In the genomic region with DNA sequence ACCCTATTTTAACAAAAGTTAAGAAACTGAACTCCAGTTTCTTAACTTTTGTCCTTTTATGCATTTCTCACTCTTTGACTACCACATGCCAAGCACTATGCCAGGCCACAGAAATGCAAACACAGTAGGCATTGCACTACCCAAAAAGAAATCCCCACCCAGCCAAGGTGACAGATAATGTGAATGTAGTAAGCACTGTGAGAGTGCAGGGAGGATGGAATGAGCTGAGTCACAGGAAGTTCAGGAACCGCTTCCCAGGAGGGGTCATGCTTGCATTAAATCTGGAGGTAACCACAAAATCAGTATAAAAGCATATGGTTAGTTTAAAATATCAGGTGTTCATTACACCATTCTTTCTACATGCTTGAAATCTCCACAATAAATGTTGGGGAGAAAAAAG, we compare ENCODE assay signal across 8 cellular contexts. TPM values are rescaled to one million over a fixed set of nuclear protein-coding genes. Genes with fewer than 3 reads are reported as not detected.
DNase-seq lines count a peak whose midpoint lies in the region; ATAC-seq and TF ChIP-seq lines count a peak whose summit lies in the region.

No MANE protein-coding gene starts in this region.

- peak; percentile 72 for DNase-seq in AG09319 (ENCODE audit: extremely low read depth, low read depth)
- DNase-seq in HS-5 (ENCODE audit: low read depth): peak; percentile 93
- peak; percentile 39 for DNase-seq in activated CD8-positive, alpha-beta T cell treated with anti-CD3 and anti-CD28 coated beads for 36 hours
- peak; percentile 57 for DNase-seq in hepatic stellate cell (ENCODE audit: low spot score)
- no peak for DNase-seq in Right ventricle myocardium inferior (ENCODE audit: missing footprints)
- no peak for DNase-seq in NCI-H1092 (lab: John Stamatoyannopoulos, UW)
- no peak for DNase-seq in HPDE6-E6E7 (ENCODE audit: extremely low spot score)

- ATAC-seq in activated CD8-positive, alpha-beta T cell treated with anti-CD3 and anti-CD28 coated beads for 36 hours: peak; percentile 46
- ATAC-seq in HG03280 (IDR thresholded peaks at IDR 0.05; ENCODE audit: unreplicated experiment): no peak
- no peak for ATAC-seq in Right ventricle myocardium inferior

- no peaks in the 10 kb centered on the region for H3K9me3 Mint-ChIP-seq in activated CD8-positive, alpha-beta T cell treated with anti-CD3 and anti-CD28 coated beads for 36 hours

- H3K4me3 Mint-ChIP-seq in activated CD8-positive, alpha-beta T cell treated with anti-CD3 and anti-CD28 coated beads for 36 hours: no peak overlapping the region

- POLR2A ChIA-PET in activated CD8-positive, alpha-beta T cell treated with anti-CD3 and anti-CD28 coated beads for 36 hours (lab: Charles Lee): no interaction called here

- TF ChIP-seq CTCF in AG09319 (IDR thresholded peaks at IDR 0.05; ENCODE audit: low read depth, low read length): no peak
- TF ChIP-seq CTCF in activated CD8-positive, alpha-beta T cell treated with anti-CD3 and anti-CD28 coated beads for 36 hours (IDR thresholded peaks at IDR 0.05): no peak

- CTCF ChIA-PET in activated CD8-positive, alpha-beta T cell treated with anti-CD3 and anti-CD28 coated beads for 36 hours (lab: Charles Lee): interaction anchor here (3.4 to 6.0 kb wide), 2 partner anchors 7 to 17 kb away, joined by 22 to 31 read pairs; no protein-coding TSS in a partner anchor

- peaks cover 48% of the 10 kb centered on the region for H3K4me1 Mint-ChIP-seq in activated CD8-positive, alpha-beta T cell treated with anti-CD3 and anti-CD28 coated beads for 36 hours (ENCODE audit: low read depth)

- no peaks in the 10 kb centered on the region for H3K27me3 Mint-ChIP-seq in activated CD8-positive, alpha-beta T cell treated with anti-CD3 and anti-CD28 coated beads for 36 hours

- intact Hi-C loops in activated CD8-positive, alpha-beta T cell treated with anti-CD3 and anti-CD28 coated beads for 36 hours (cut with micrococcal nuclease): no loop called here
- intact Hi-C loops in Right ventricle myocardium inferior (cut with DNase I): no loop called here

- peaks cover 26% of the 10 kb centered on the region for H3K36me3 Mint-ChIP-seq in activated CD8-positive, alpha-beta T cell treated with anti-CD3 and anti-CD28 coated beads for 36 hours (ENCODE audit: low read depth)

- H3K27ac Mint-ChIP-seq in activated CD8-positive, alpha-beta T cell treated with anti-CD3 and anti-CD28 coated beads for 36 hours: peak overlapping the region; percentile 49

RNA-seq across cellular contexts. Expression of gene FAM83C, which starts 20.1 kb away (rescaled TPM):
- not detected for total RNA-seq in activated CD8-positive, alpha-beta T cell treated with anti-CD3 and anti-CD28 coated beads for 36 hours
- total RNA-seq in Right ventricle myocardium inferior: not detected

RNA-seq across cellular contexts. Expression of gene EIF6, which starts 27.8 kb away (rescaled TPM):
- total RNA-seq in activated CD8-positive, alpha-beta T cell treated with anti-CD3 and anti-CD28 coated beads for 36 hours: 100 to 1,000 TPM; 132 to 144 TPM
- total RNA-seq in Right ventricle myocardium inferior: 36.5 TPM

RNA-seq across cellular contexts. Expression of gene MMP24OS, which starts 34.4 kb away (rescaled TPM):
- 10 to 100 TPM; 46.6 to 48.4 TPM for total RNA-seq in activated CD8-positive, alpha-beta T cell treated with anti-CD3 and anti-CD28 coated beads for 36 hours
- total RNA-seq in Right ventricle myocardium inferior: 50.1 TPM

Comparison
In these comparisons a context has a peak if more than half of its experiments do, and no peak if none do; other contexts are left out.
1. DNase-seq: peak in AG09319 (single experiment), HS-5 (single experiment), activated CD8-positive, alpha-beta T cell treated with anti-CD3 and anti-CD28 coated beads for 36 hours (single experiment) and hepatic stellate cell (single experiment); none in Right ventricle myocardium inferior (single experiment), NCI-H1092 (single experiment) and HPDE6-E6E7 (single experiment).